In the genomic region with DNA sequence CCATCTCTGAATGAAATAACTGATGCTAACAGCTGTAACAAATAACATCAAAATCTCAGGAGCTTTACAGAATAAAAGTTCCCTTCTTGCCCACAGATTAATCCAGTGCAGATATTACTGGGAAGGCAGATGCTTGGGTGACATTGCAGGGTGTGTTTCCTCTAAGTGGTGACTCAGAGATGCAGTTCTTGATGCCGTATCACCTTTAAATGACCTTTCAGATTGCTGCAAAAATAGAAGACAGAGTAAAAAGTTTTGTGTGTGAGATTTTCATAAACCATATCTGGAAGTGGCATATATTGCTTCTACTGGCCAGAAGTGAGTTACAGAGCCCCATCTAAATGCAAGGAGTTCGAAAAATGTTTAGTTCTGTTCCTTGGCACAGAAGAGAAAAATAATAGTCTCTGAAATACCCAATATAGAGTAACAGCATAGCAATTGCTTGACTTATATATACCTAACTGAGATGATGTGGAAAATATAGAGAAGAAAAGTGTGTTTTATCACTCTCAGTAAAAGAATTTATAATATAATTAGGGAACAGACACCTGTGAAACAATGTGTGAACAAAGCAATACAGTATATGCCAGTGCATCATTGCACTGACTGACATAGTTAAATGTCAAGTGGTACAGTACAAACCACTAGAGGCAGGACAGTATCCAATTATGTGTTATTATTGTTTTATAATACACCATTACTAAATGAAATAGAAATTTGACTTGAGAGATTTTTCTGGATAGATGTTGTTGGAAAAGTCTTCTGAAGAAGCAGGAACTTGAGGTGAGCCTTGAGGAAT, we compare ENCODE assay signal across 9 cellular contexts.
DNase-seq lines count a peak whose midpoint lies in the region; ATAC-seq, FAIRE-seq and TF ChIP-seq lines count a peak whose summit lies in the region.
"Had no signal": no experiment of that assay in that cellular context is flagged by ENCODE, and none has a peak within 500 bp of the region (broad histone marks: within the 10 kb centered on the region; RNA-seq: fewer than 3 reads in every experiment).

No MANE protein-coding gene starts in this region.

- FAIRE-seq in frontal cortex (lab: Jason Lieb, UNC), result no peak

- no peak for TF ChIP-seq CTCF in fibroblast of the aortic adventitia (IDR thresholded peaks at IDR 0.05; ENCODE audit: insufficient read depth, low read length)

- H3K4me3 ChIP-seq in fibroblast of the aortic adventitia (ENCODE audit: low read depth, low read length), result no peak overlapping the region
- H3K4me3 ChIP-seq: SJSA1 had no signal

- ATAC-seq in GM18511 (IDR thresholded peaks at IDR 0.05; ENCODE audit: unreplicated experiment) (peak; percentile 68), GM21576 (IDR thresholded peaks at IDR 0.05; ENCODE audit: unreplicated experiment) (peak; percentile 62)

- DNase-seq in HS-27A (ENCODE audit: low read depth), result peak; percentile 14
- peak; percentile 80 for DNase-seq in fibroblast of the aortic adventitia (ENCODE audit: low read depth)
- DNase-seq in NCI-H510A (lab: John Stamatoyannopoulos, UW), result no peak
- DNase-seq in KG1 (lab: John Stamatoyannopoulos, UW), result no peak
- no peak for DNase-seq in 8988T
- DNase-seq in frontal cortex (ENCODE audit: low spot score in 2 of 2), result no peak

Comparison
In these comparisons a context has a peak if more than half of its experiments do, and no peak if none do; other contexts are left out.
1. DNase-seq: peak in HS-27A (single experiment) and fibroblast of the aortic adventitia (single experiment); none in NCI-H510A (single experiment), KG1 (single experiment), 8988T (single experiment) and frontal cortex (0 of 2).